Comparison of ENCODE assay signal across 25 cellular contexts in the genomic region with DNA sequence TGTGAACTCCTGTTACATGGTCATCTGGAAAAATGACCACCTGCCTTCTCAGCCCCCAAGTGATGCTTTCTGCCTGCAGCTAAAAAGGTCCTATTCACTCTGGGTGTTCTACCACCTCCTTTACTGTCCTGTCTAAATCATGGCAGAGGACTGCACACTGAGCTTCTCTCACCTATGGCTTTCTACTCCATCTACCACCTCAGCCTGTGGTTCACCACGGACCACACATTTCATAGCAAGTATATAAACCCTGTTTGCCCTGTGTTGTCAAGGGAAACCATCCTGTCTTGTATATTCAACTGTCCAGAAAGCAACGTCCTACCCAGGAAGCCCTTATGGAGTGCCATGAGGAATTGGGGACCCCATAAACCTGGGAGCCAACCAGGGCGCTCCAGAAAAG.
"Had no signal": no experiment of that assay in that cellular context is flagged by ENCODE, and none has a peak within 500 bp of the region (broad histone marks: within the 10 kb centered on the region; RNA-seq: fewer than 3 reads in every experiment).

No MANE protein-coding gene starts in this region.

- DNase-seq: hypothalamus; islet precursor cell; left ventricle myocardium inferior; mesendoderm; naive B cell; ovary; right lobe of liver; stimulated activated CD4-positive, alpha-beta T cell treated with anti-CD3 and anti-CD28 coated beads, Interleukin-1b, Interleukin-23, amount 100 ng/mL, for 48 hours; stimulated activated CD4-positive, alpha-beta T cell treated with anti-CD3 and anti-CD28 coated beads, Interleukin-2, amount 100 ng/mL, for 48 hours; stimulated activated CD4-positive, alpha-beta T cell treated with anti-CD3 and anti-CD28 coated beads, Interleukin-4, amount 100 ng/mL, for 4 hours; stimulated activated CD8-positive, alpha-beta memory T cell treated with anti-CD3 and anti-CD28 coated beads, Interleukin-4, amount 100 ng/mL, for 48 hours; stimulated activated naive B cell treated with anti-CD40 and anti-IgM and Interleukin-4, amounts not matched to agents 10 μg/mL and 1 μg/mL and 100 μg/mL, for 72 hours; stimulated activated naive CD8-positive, alpha-beta T cell treated with anti-CD3 and anti-CD28 coated beads, Interleukin-15, Interleukin-2, amounts not matched to agents 100 U/mL and 50 U/mL, for 24 hours; stomach; testis; thyroid gland; transverse colon; upper lobe of left lung had no signal

- ATAC-seq: natural killer cell treated with Interleukin-12 subunit alpha and Interleukin-12 subunit beta and Interleukin-15 and Interleukin-18, amount 100 ng/mL, for 72 hours; right lobe of liver; stimulated activated naive B cell treated with anti-CD40 and anti-IgM and Interleukin-4, amounts not matched to agents 10 μg/mL and 1 μg/mL and 100 μg/mL, for 72 hours; stimulated activated naive CD8-positive, alpha-beta T cell treated with anti-CD3 and anti-CD28 coated beads, Interleukin-15, Interleukin-2, amounts not matched to agents 100 U/mL and 50 U/mL, for 24 hours had no signal

- H3K27me3 Mint-ChIP-seq: naive B cell; progenitor cell of endocrine pancreas; stimulated activated naive B cell treated with anti-CD40 and anti-IgM and Interleukin-4, amounts not matched to agents 10 μg/mL and 1 μg/mL and 100 μg/mL, for 72 hours had no signal

- H3K4me1 Mint-ChIP-seq: mesothelial cell of epicardium; naive B cell; stimulated activated naive B cell treated with anti-CD40 and anti-IgM and Interleukin-4, amounts not matched to agents 10 μg/mL and 1 μg/mL and 100 μg/mL, for 72 hours had no signal

- H3K27ac Mint-ChIP-seq: mesothelial cell of epicardium; naive B cell; natural killer cell treated with Interleukin-12 subunit alpha and Interleukin-12 subunit beta and Interleukin-15 and Interleukin-18, amount 100 ng/mL, for 72 hours; progenitor cell of endocrine pancreas; stimulated activated naive B cell treated with anti-CD40 and anti-IgM and Interleukin-4, amounts not matched to agents 10 μg/mL and 1 μg/mL and 100 μg/mL, for 72 hours had no signal

- H3K4me3 ChIP-seq: left ventricle myocardium inferior, lung, ovary, right atrium auricular region, right lobe of liver, smooth muscle cell, stomach, testis, thyroid gland, transverse colon, upper lobe of left lung, vagina had no signal

- H3K4me3 Mint-ChIP-seq: mesothelial cell of epicardium; naive B cell; natural killer cell treated with Interleukin-12 subunit alpha and Interleukin-12 subunit beta and Interleukin-15 and Interleukin-18, amount 100 ng/mL, for 72 hours; stimulated activated naive B cell treated with anti-CD40 and anti-IgM and Interleukin-4, amounts not matched to agents 10 μg/mL and 1 μg/mL and 100 μg/mL, for 72 hours had no signal

- H3K36me3 Mint-ChIP-seq: mesothelial cell of epicardium; naive B cell; natural killer cell treated with Interleukin-12 subunit alpha and Interleukin-12 subunit beta and Interleukin-15 and Interleukin-18, amount 100 ng/mL, for 72 hours; stimulated activated naive B cell treated with anti-CD40 and anti-IgM and Interleukin-4, amounts not matched to agents 10 μg/mL and 1 μg/mL and 100 μg/mL, for 72 hours had no signal
